In the genomic region with DNA sequence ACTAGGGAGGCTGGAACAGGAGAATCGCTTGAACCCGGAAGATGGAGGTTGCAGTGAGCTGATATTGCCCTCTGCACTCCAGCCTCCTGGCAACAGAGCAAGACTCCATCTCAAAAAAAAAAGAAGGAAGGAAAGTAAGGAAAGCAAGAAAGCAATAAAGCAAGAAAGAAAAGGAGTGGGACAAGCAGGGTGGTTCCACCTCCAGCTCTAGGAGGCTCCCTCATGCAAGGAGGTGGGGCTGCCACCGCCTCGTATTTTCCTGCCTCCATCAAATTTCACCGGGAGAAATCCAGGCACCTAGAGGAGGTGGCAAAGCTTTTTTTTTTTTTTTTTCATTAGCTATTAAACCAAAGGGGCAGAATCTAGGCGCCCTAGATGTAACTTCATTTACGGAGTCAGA, we compare ENCODE assay signal across 8 cellular contexts. TPM values are rescaled to one million over a fixed set of nuclear protein-coding genes. Genes with fewer than 3 reads are reported as not detected.
DNase-seq lines count a peak whose midpoint lies in the region; ATAC-seq and TF ChIP-seq lines count a peak whose summit lies in the region.

No MANE protein-coding gene starts in this region.

- H2BK12ac ChIP-seq in mesenchymal stem cell (ENCODE audit: low read length in 2 of 2), result no peak overlapping the region

- ATAC-seq in right cardiac atrium, result no peak
- no peak for ATAC-seq in body of pancreas
- ATAC-seq in upper lobe of right lung, result no peak
- ATAC-seq in HG03342 (IDR thresholded peaks at IDR 0.05; ENCODE audit: unreplicated experiment), result no peak

- H2BK5ac ChIP-seq in mesenchymal stem cell (ENCODE audit: low read depth, low read length, poor library complexity, severe bottlenecking), result no peak overlapping the region

- H2BK15ac ChIP-seq in mesenchymal stem cell (ENCODE audit: low read depth, poor library complexity, severe bottlenecking), result no peak overlapping the region

- H3K9ac ChIP-seq in mesenchymal stem cell (ENCODE audit: low read length), result peak overlapping the region; percentile 91

- no peak overlapping the region for H2AK5ac ChIP-seq in mesenchymal stem cell (ENCODE audit: low read length, severe bottlenecking)

- intact Hi-C loops in right cardiac atrium (cut with DNase I), result no loop called here
- intact Hi-C loops in cardiac septum (cut with DNase I), result no loop called here
- intact Hi-C loops in body of pancreas (cut with DNase I), result loop anchor here (10.0 kb wide), 1 partner anchor 100 kb away; no protein-coding TSS in a partner anchor
- intact Hi-C loops in upper lobe of right lung (cut with DNase I), result no loop called here

- DNase-seq in right cardiac atrium (peak in 2 of 3 donors; percentile 25 to 49), cardiac septum (ENCODE audit: low spot score) (no peak), body of pancreas (no peak), mesenchymal stem cell (no peak), upper lobe of right lung (no peak), HuH-7.5 (ENCODE audit: low spot score) (no peak), iPS-NIHi11 (ENCODE audit: low spot score) (no peak)

- TF ChIP-seq POLR2A in body of pancreas (IDR thresholded peaks at IDR 0.05), result no peak

- no peak overlapping the region for H3K23ac ChIP-seq in mesenchymal stem cell (ENCODE audit: low read length in 2 of 2)

- H3K4ac ChIP-seq in mesenchymal stem cell (ENCODE audit: low read depth in 1 of 2, low read length in 2 of 2), result no peak overlapping the region

- H3K18ac ChIP-seq in mesenchymal stem cell (ENCODE audit: low read depth in 1 of 2, low read length in 2 of 2), result no peak overlapping the region

- H3K4me3 ChIP-seq in right cardiac atrium (ENCODE audit: low read length) (no peak overlapping the region), body of pancreas (peak overlapping the region; percentile 42 to 49), mesenchymal stem cell (ENCODE audit: insufficient read depth in 1 of 2, low read depth in 1 of 2, low read length in 2 of 2) (peak overlapping the region in 1 of 2 experiments; percentile 82), upper lobe of right lung (peak overlapping the region; percentile 81)

- H3K36me3 ChIP-seq in body of pancreas (replicated peaks in 1 of 2; ENCODE audit: insufficient read depth in 1 of 2, low read depth in 2 of 2) (no peaks in the 10 kb centered on the region), mesenchymal stem cell (ENCODE audit: control insufficient read depth in 1 of 2, insufficient read depth in 2 of 2, low read depth in 1 of 2, low read length in 2 of 2) (no peaks in the 10 kb centered on the region), upper lobe of right lung (no peaks in the 10 kb centered on the region)

- H3K79me1 ChIP-seq in mesenchymal stem cell (replicated peaks; ENCODE audit: low read length, poor library complexity, severe bottlenecking), result peaks cover 5% of the 10 kb centered on the region

- H3K14ac ChIP-seq in mesenchymal stem cell (ENCODE audit: low read length in 2 of 2), result no peak overlapping the region

- no peak overlapping the region for H4K8ac ChIP-seq in mesenchymal stem cell (ENCODE audit: low read length)

- no peak overlapping the region for H4K91ac ChIP-seq in mesenchymal stem cell (ENCODE audit: low read length)

- no peak overlapping the region for H2AFZ ChIP-seq in mesenchymal stem cell (ENCODE audit: low read depth, low read length)

- 68% methylated on average over 7 of the region's 7 CpGs for WGBS in right cardiac atrium
- WGBS in body of pancreas, 2 donors, result 25 to 31% methylated on average over 7 of the region's 7 CpGs
- WGBS in mesenchymal stem cell, result 89% methylated on average over 6 of the region's 7 CpGs

- TF ChIP-seq CTCF in body of pancreas (IDR thresholded peaks at IDR 0.05) (no peak), upper lobe of right lung (IDR thresholded peaks at IDR 0.05) (no peak)

- peak overlapping the region; percentile 80 for H3K4me2 ChIP-seq in mesenchymal stem cell (ENCODE audit: low read length, poor library complexity, severe bottlenecking)

- peaks cover 7% of the 10 kb centered on the region for H3K4me1 ChIP-seq in right cardiac atrium (ENCODE audit: control insufficient read depth, insufficient read depth, low read length)
- H3K4me1 ChIP-seq in body of pancreas, result peaks cover 61% of the 10 kb centered on the region
- H3K4me1 ChIP-seq in mesenchymal stem cell (ENCODE audit: control insufficient read depth, insufficient read depth, low read depth, low read length), result peaks cover 24% of the 10 kb centered on the region
- H3K4me1 ChIP-seq in upper lobe of right lung, result peaks cover 23% of the 10 kb centered on the region

- no peak overlapping the region for H3K27ac ChIP-seq in right cardiac atrium (ENCODE audit: low read length)
- peak overlapping the region; percentile 89 to 98 (median 93) for H3K27ac ChIP-seq in body of pancreas
- H3K27ac ChIP-seq in mesenchymal stem cell (ENCODE audit: low read length, poor library complexity, severe bottlenecking), result no peak overlapping the region
- peak overlapping the region; percentile 97 for H3K27ac ChIP-seq in upper lobe of right lung

- H3K9me3 ChIP-seq in right cardiac atrium (ENCODE audit: control insufficient read depth, low read length), result no peaks in the 10 kb centered on the region
- no peaks in the 10 kb centered on the region for H3K9me3 ChIP-seq in body of pancreas
- no peaks in the 10 kb centered on the region for H3K9me3 ChIP-seq in mesenchymal stem cell (ENCODE audit: control insufficient read depth, low read length)
- no peaks in the 10 kb centered on the region for H3K9me3 ChIP-seq in upper lobe of right lung

- no peak overlapping the region for H2BK120ac ChIP-seq in mesenchymal stem cell (ENCODE audit: low read depth, low read length)

- H3K27me3 ChIP-seq in right cardiac atrium (ENCODE audit: control insufficient read depth, insufficient read depth), result no peaks in the 10 kb centered on the region
- no peaks in the 10 kb centered on the region for H3K27me3 ChIP-seq in body of pancreas
- no peaks in the 10 kb centered on the region for H3K27me3 ChIP-seq in mesenchymal stem cell (ENCODE audit: control insufficient read depth in 1 of 2, insufficient read depth in 1 of 2, low read length in 2 of 2)
- H3K27me3 ChIP-seq in upper lobe of right lung, result no peaks in the 10 kb centered on the region

RNA-seq across cellular contexts. Expression of a gene that starts 1.0 kb away (rescaled TPM):
- total RNA-seq in right cardiac atrium (10 to 100 TPM; 19.2 to 26.5 (median 24.0) TPM), cardiac septum (6.8 TPM), body of pancreas (100 to 1,000 TPM in 1 of 2 donors, 10 to 100 TPM in 1; 61.5 to 137 TPM), upper lobe of right lung (55.5 TPM)
- polyA plus RNA-seq in right cardiac atrium, result 20.2 TPM
- polyA plus RNA-seq in mesenchymal stem cell (2013, experiment 1 of 2), result 14.4 TPM
- 15.1 TPM for polyA plus RNA-seq in mesenchymal stem cell (2013, experiment 2 of 2)

RNA-seq across cellular contexts. Expression of a gene that starts 31.8 kb away (rescaled TPM):
- total RNA-seq in right cardiac atrium (10 to 100 TPM in 1 of 4 donors, 1 to 10 TPM in 3; 4.0 to 10.1 (median 6.7) TPM), cardiac septum (11.6 TPM), body of pancreas (1 to 10 TPM; 5.3 to 6.2 TPM), upper lobe of right lung (64.1 TPM)
- polyA plus RNA-seq in right cardiac atrium, result 5.1 TPM
- 1.8 TPM for polyA plus RNA-seq in mesenchymal stem cell (2013, experiment 1 of 2)
- polyA plus RNA-seq in mesenchymal stem cell (2013, experiment 2 of 2), result 1.8 TPM

Comparison
In these comparisons a context has a peak if more than half of its experiments do, and no peak if none do; other contexts are left out.
1. DNase-seq: peak in right cardiac atrium (2 of 3); none in cardiac septum (single experiment), body of pancreas (0 of 4), mesenchymal stem cell (single experiment), upper lobe of right lung (single experiment), HuH-7.5 (single experiment) and iPS-NIHi11 (single experiment).
2. H3K27ac ChIP-seq: peak in body of pancreas (4 of 4) and upper lobe of right lung (single experiment); none in right cardiac atrium (single experiment) and mesenchymal stem cell (single experiment).